ENCODE assay signal across 20 cellular contexts in genomic region chr5:107719207-107719606, GRCh38. TPM values are rescaled to one million over a fixed set of nuclear protein-coding genes. Genes with fewer than 3 reads are reported as not detected.
DNase-seq lines count a peak whose midpoint lies in the region; ATAC-seq and TF ChIP-seq lines count a peak whose summit lies in the region.
"Had no signal": no experiment of that assay in that cellular context is flagged by ENCODE, and none has a peak within 500 bp of the region (broad histone marks: within the 10 kb centered on the region; RNA-seq: fewer than 3 reads in every experiment).

No MANE protein-coding gene starts in this region.

- peaks cover 27% of the 10 kb centered on the region for H3K9me3 Mint-ChIP-seq in type B pancreatic cell
- H3K9me3 Mint-ChIP-seq in nephron progenitor cell: peaks cover 75% of the 10 kb centered on the region

- no peaks in the 10 kb centered on the region for H3K27me3 Mint-ChIP-seq in type B pancreatic cell
- peaks cover 4% of the 10 kb centered on the region for H3K27me3 Mint-ChIP-seq in nephron progenitor cell (ENCODE audit: low read depth, poor library complexity)

- H3K27me3 ChIP-seq in DND-41 (ENCODE audit: insufficient read depth, low read length, poor library complexity): no peaks in the 10 kb centered on the region
- H3K27me3 ChIP-seq: Peyer's patch had no signal

- H3K4me3 Mint-ChIP-seq in type B pancreatic cell (no peak overlapping the region), nephron progenitor cell (no peak overlapping the region)
- H3K4me3 Mint-ChIP-seq: CD14-positive monocyte, T-helper 17 cell had no signal

- no peaks in the 10 kb centered on the region for H3K4me1 ChIP-seq in DND-41 (ENCODE audit: insufficient read depth, low read length)
- H3K4me1 ChIP-seq: Peyer's patch had no signal

- TF ChIP-seq CTCF in DND-41 (IDR thresholded peaks at IDR 0.05; ENCODE audit: borderline replicate concordance, extremely low read depth, low read length, poor library complexity, severe bottlenecking): no peak
- TF ChIP-seq CTCF in foreskin fibroblast (IDR thresholded peaks at IDR 0.05; ENCODE audit: low read depth, low read length): no peak
- TF ChIP-seq CTCF in type B pancreatic cell (conservative IDR thresholded peaks at IDR 0.05): no peak
- TF ChIP-seq CTCF in nephron progenitor cell (IDR thresholded peaks at IDR 0.05): no peak

- H3K4me1 Mint-ChIP-seq in type B pancreatic cell (ENCODE audit: unreplicated experiment) (no peaks in the 10 kb centered on the region), nephron progenitor cell (peaks cover 6% of the 10 kb centered on the region)
- H3K4me1 Mint-ChIP-seq: CD14-positive monocyte, T-helper 17 cell had no signal

- H3K36me3 ChIP-seq in DND-41 (ENCODE audit: insufficient read depth, low read length): no peaks in the 10 kb centered on the region
- H3K36me3 ChIP-seq: Peyer's patch had no signal

- no peak overlapping the region for H3K9ac ChIP-seq in DND-41 (ENCODE audit: low read depth, low read length)
- H3K9ac ChIP-seq: GM23248 had no signal

- no peaks in the 10 kb centered on the region for H3K79me2 ChIP-seq in DND-41 (ENCODE audit: insufficient read depth, low read length)

- ATAC-seq in DND-41 (ENCODE audit: insufficient read depth, low read depth): peak; percentile 35; the same call in 1 of the 3 replicates
- ATAC-seq: T-helper 17 cell had no signal

- H3K36me3 Mint-ChIP-seq in type B pancreatic cell (peaks cover 7% of the 10 kb centered on the region), nephron progenitor cell (ENCODE audit: low read depth) (peaks cover 41% of the 10 kb centered on the region)
- H3K36me3 Mint-ChIP-seq: CD14-positive monocyte had no signal

- no peak overlapping the region for H3K27ac ChIP-seq in DND-41 (ENCODE audit: low read length)
- H3K27ac ChIP-seq: GM23248, HL-60, Peyer's patch, SK-N-MC had no signal

- H3K27ac Mint-ChIP-seq in type B pancreatic cell (no peak overlapping the region), nephron progenitor cell (no peak overlapping the region)
- H3K27ac Mint-ChIP-seq: CD14-positive monocyte, T-helper 17 cell had no signal

- H3K4me3 ChIP-seq in DND-41 (ENCODE audit: low read depth in 1 of 2, low read length in 2 of 2): no peak overlapping the region
- no peak overlapping the region for H3K4me3 ChIP-seq in foreskin fibroblast (ENCODE audit: low read depth in 1 of 2, low read length in 2 of 2)
- H3K4me3 ChIP-seq: GM23248, Peyer's patch, SK-N-MC had no signal

- H2AFZ ChIP-seq in DND-41 (ENCODE audit: low read depth, low read length): no peak overlapping the region
- H2AFZ ChIP-seq: GM23248 had no signal

- no peak overlapping the region for H3K4me2 ChIP-seq in DND-41 (ENCODE audit: insufficient read depth, low read length)

- no peaks in the 10 kb centered on the region for H4K20me1 ChIP-seq in DND-41 (ENCODE audit: insufficient read depth, low read length)

- DNase-seq in DND-41: no peak
- peak; percentile 42 for DNase-seq in LHCN-M2 (ENCODE audit: low read depth)
- DNase-seq in SHP77 treated with DMSO at 0.1 percent for 48 hours (lab: John Stamatoyannopoulos, UW): peak; percentile 62
- peak; percentile 51 for DNase-seq in myocyte (ENCODE audit: low read depth)
- DNase-seq in foreskin fibroblast: no peak
- DNase-seq in type B pancreatic cell (ENCODE audit: extremely low spot score, unreplicated experiment): no peak
- DNase-seq in nephron progenitor cell: no peak
- DNase-seq: DMS53, GM23248, HCEC 1CT, KG1, NCI-H1092 treated with DMSO at 0.1 percent for 48 hours, NCI-H1436 treated with DMSO at 0.1 percent for 48 hours, NCI-H2081, Peyer's patch, SW 1271, T-helper 17 cell had no signal

- peaks cover 9% of the 10 kb centered on the region for H3K9me3 ChIP-seq in DND-41 (ENCODE audit: insufficient read depth, low read length, severe bottlenecking)
- H3K9me3 ChIP-seq: Peyer's patch had no signal

RNA-seq across cellular contexts. Expression of gene EFNA5, which starts 48.5 kb away (rescaled TPM):
- total RNA-seq in LHCN-M2 (2014; rRNA removed) (7.2 and 13.1 TPM in 2 replicates), myocyte (8.2 and 18.2 TPM in 2 replicates), type B pancreatic cell (ENCODE audit: low replicate concordance) (35.7 and 65.0 TPM in 2 replicates)
- polyA plus RNA-seq in LHCN-M2 (2012): 8.2 TPM
- polyA plus RNA-seq in myocyte (2012): 8.2 TPM
- total RNA-seq: T-helper 17 cell had no signal
- polyA plus RNA-seq: CD14-positive monocyte had no signal

Comparison
In these comparisons a context has a peak if more than half of its experiments do, and no peak if none do; other contexts are left out.
1. DNase-seq: peak in LHCN-M2 (single experiment), SHP77 treated with DMSO at 0.1 percent for 48 hours (single experiment) and myocyte (single experiment); none in DND-41 (single experiment), foreskin fibroblast (0 of 2), type B pancreatic cell (single experiment) and nephron progenitor cell (single experiment).